Comparison of ENCODE assay signal across 8 cellular contexts in genomic region chr21:38806153-38806941, GRCh38. TPM values are rescaled to one million over a fixed set of nuclear protein-coding genes. Genes with fewer than 3 reads are reported as not detected.
DNase-seq lines count a peak whose midpoint lies in the region; ATAC-seq and TF ChIP-seq lines count a peak whose summit lies in the region.

No MANE protein-coding gene starts in this region.

- H3K4me3 ChIP-seq in BLaER1 = peak overlapping the region; percentile 96
- no peak overlapping the region for H3K4me3 ChIP-seq in KMS-11 (IDR thresholded peaks at IDR 0.05; ENCODE audit: insufficient read depth, low read depth, low read length)
- peak overlapping the region; percentile 92 for H3K4me3 ChIP-seq in neural progenitor cell

- peaks cover 30% of the 10 kb centered on the region for H3F3A ChIP-seq in neural progenitor cell (ENCODE audit: low read depth)

- H2AFZ ChIP-seq in KMS-11 (ENCODE audit: low read depth) (peak overlapping the region; percentile 98), neural progenitor cell (replicated peaks) (peak overlapping the region; percentile 80)

- peak; percentile 16 for ATAC-seq in GM19463 (IDR thresholded peaks at IDR 0.05; ENCODE audit: unreplicated experiment)
- ATAC-seq in activated CD8-positive, alpha-beta memory T cell treated with anti-CD3 and anti-CD28 coated beads, Interleukin-2, amount 10 ng/mL, durations not matched to agents 7 days and 5 days = peak; percentile 38

- peak overlapping the region; percentile 93 for H3K4me2 ChIP-seq in BLaER1
- H3K4me2 ChIP-seq in KMS-11 = peak overlapping the region; percentile 88
- peak overlapping the region; percentile 92 for H3K4me2 ChIP-seq in neural progenitor cell

- H3K27ac Mint-ChIP-seq in activated CD8-positive, alpha-beta memory T cell treated with anti-CD3 and anti-CD28 coated beads, Interleukin-2, amount 10 ng/mL, durations not matched to agents 7 days and 5 days = peak overlapping the region; percentile 80
- no peak overlapping the region for H3K27ac Mint-ChIP-seq in neural progenitor cell

- H3K4me1 ChIP-seq in BLaER1 = peaks cover 46% of the 10 kb centered on the region
- H3K4me1 ChIP-seq in KMS-11 (ENCODE audit: low read depth, poor library complexity, severe bottlenecking) = peaks cover 14% of the 10 kb centered on the region
- H3K4me1 ChIP-seq in neural progenitor cell = peaks cover 33% of the 10 kb centered on the region

- TF ChIP-seq POLR2A in erythroblast (IDR thresholded peaks at IDR 0.05; ENCODE audit: low read length) = no peak

- peak overlapping the region; percentile 89 for H3K4me3 Mint-ChIP-seq in activated CD8-positive, alpha-beta memory T cell treated with anti-CD3 and anti-CD28 coated beads, Interleukin-2, amount 10 ng/mL, durations not matched to agents 7 days and 5 days
- H3K4me3 Mint-ChIP-seq in neural progenitor cell = peak overlapping the region; percentile 91

- H3K36me3 ChIP-seq in BLaER1 (peaks cover 23% of the 10 kb centered on the region), KMS-11 (ENCODE audit: insufficient read depth) (no peaks in the 10 kb centered on the region), neural progenitor cell (no peaks in the 10 kb centered on the region)

- DNase-seq in activated CD8-positive, alpha-beta memory T cell treated with anti-CD3 and anti-CD28 coated beads, Interleukin-2, amount 10 ng/mL, durations not matched to agents 7 days and 5 days = peak; percentile 57
- peak; percentile 31 to 37 for DNase-seq in erythroblast (lab: John Stamatoyannopoulos, UW)
- peak; percentile 77 for DNase-seq in neural progenitor cell (ENCODE audit: low spot score)
- no peak for DNase-seq in A172 (ENCODE audit: low spot score)
- DNase-seq in H4 (ENCODE audit: low spot score) = no peak

- H3K9me3 Mint-ChIP-seq in activated CD8-positive, alpha-beta memory T cell treated with anti-CD3 and anti-CD28 coated beads, Interleukin-2, amount 10 ng/mL, durations not matched to agents 7 days and 5 days (ENCODE audit: low read depth) = no peaks in the 10 kb centered on the region
- no peaks in the 10 kb centered on the region for H3K9me3 Mint-ChIP-seq in neural progenitor cell

- no peak for TF ChIP-seq CTCF in KMS-11 (conservative IDR thresholded peaks at IDR 0.05; ENCODE audit: low read depth, low read length)
- TF ChIP-seq CTCF in neural progenitor cell (IDR thresholded peaks at IDR 0.05) = peak; percentile 41

- peaks cover 52% of the 10 kb centered on the region for H4K20me1 ChIP-seq in BLaER1
- no peaks in the 10 kb centered on the region for H4K20me1 ChIP-seq in KMS-11 (ENCODE audit: insufficient read depth)
- H4K20me1 ChIP-seq in neural progenitor cell (ENCODE audit: low read depth) = peaks cover 18% of the 10 kb centered on the region

- H3K27me3 ChIP-seq in BLaER1 = no peaks in the 10 kb centered on the region
- H3K27me3 ChIP-seq in KMS-11 (ENCODE audit: insufficient read depth, low read depth) = no peaks in the 10 kb centered on the region
- peaks cover 9% of the 10 kb centered on the region for H3K27me3 ChIP-seq in neural progenitor cell

- peaks cover 4% of the 10 kb centered on the region for H3K27me3 Mint-ChIP-seq in activated CD8-positive, alpha-beta memory T cell treated with anti-CD3 and anti-CD28 coated beads, Interleukin-2, amount 10 ng/mL, durations not matched to agents 7 days and 5 days
- peaks cover 6% of the 10 kb centered on the region for H3K27me3 Mint-ChIP-seq in neural progenitor cell (ENCODE audit: insufficient read depth, low read depth)

- H3K27ac ChIP-seq in BLaER1 = peak overlapping the region; percentile 96
- H3K27ac ChIP-seq in KMS-11 = 0 out of 2 replicates have a peak overlapping the region, but pooled peaks have one; percentile 42
- H3K27ac ChIP-seq in neural progenitor cell = peak overlapping the region; percentile 57

- CTCF ChIA-PET in activated CD8-positive, alpha-beta memory T cell treated with anti-CD3 and anti-CD28 coated beads, Interleukin-2, amount 10 ng/mL, durations not matched to agents 7 days and 5 days (lab: Charles Lee) = interaction anchor here (1.1 to 1.2 kb wide), 2 partner anchors 37 to 332 kb away, joined by 3 to 4 read pairs; no protein-coding TSS in a partner anchor

- H3K9ac ChIP-seq in BLaER1 = peak overlapping the region; percentile 95
- peak overlapping the region; percentile 81 for H3K9ac ChIP-seq in KMS-11
- peak overlapping the region; percentile 20 for H3K9ac ChIP-seq in neural progenitor cell

- H3K9me3 ChIP-seq in BLaER1 (no peaks in the 10 kb centered on the region), neural progenitor cell (ENCODE audit: low read depth) (no peaks in the 10 kb centered on the region)

- peaks cover 28% of the 10 kb centered on the region for H3K36me3 Mint-ChIP-seq in activated CD8-positive, alpha-beta memory T cell treated with anti-CD3 and anti-CD28 coated beads, Interleukin-2, amount 10 ng/mL, durations not matched to agents 7 days and 5 days
- peaks cover 5% of the 10 kb centered on the region for H3K36me3 Mint-ChIP-seq in neural progenitor cell

- peaks cover 36% of the 10 kb centered on the region for H3K4me1 Mint-ChIP-seq in activated CD8-positive, alpha-beta memory T cell treated with anti-CD3 and anti-CD28 coated beads, Interleukin-2, amount 10 ng/mL, durations not matched to agents 7 days and 5 days
- peaks cover 20% of the 10 kb centered on the region for H3K4me1 Mint-ChIP-seq in neural progenitor cell

- H3K79me2 ChIP-seq in KMS-11 (ENCODE audit: insufficient read depth, low read depth) (no peaks in the 10 kb centered on the region), neural progenitor cell (ENCODE audit: low read depth) (peaks cover 52% of the 10 kb centered on the region)

RNA-seq across cellular contexts. Expression of gene ETS2, which starts 0.6 kb away (rescaled TPM):
- total RNA-seq in activated CD8-positive, alpha-beta memory T cell treated with anti-CD3 and anti-CD28 coated beads, Interleukin-2, amount 10 ng/mL, durations not matched to agents 7 days and 5 days = 10 to 100 TPM; 13.0 to 33.5 TPM
- total RNA-seq in neural progenitor cell (ENCODE audit: low replicate concordance) = 18.8 and 22.4 TPM in 2 replicates
- 15.9 and 21.7 TPM in 2 replicates for total RNA-seq in A172 (2014; rRNA removed; shearing (Covaris generic))
- total RNA-seq in H4 (2014; rRNA removed; shearing (Covaris generic)) = 31.3 and 36.1 TPM in 2 replicates

Comparison
In these comparisons a context has a peak if more than half of its experiments do, and no peak if none do; other contexts are left out.
1. H3K27ac ChIP-seq: peak in every context shown above with its lines; median percentile 96 in BLaER1; 57 in neural progenitor cell; 42 in KMS-11.
2. H3K9ac ChIP-seq: peak in every context shown above with its lines; median percentile 95 in BLaER1; 81 in KMS-11; 20 in neural progenitor cell.
3. DNase-seq: peak in activated CD8-positive, alpha-beta memory T cell treated with anti-CD3 and anti-CD28 coated beads, Interleukin-2, amount 10 ng/mL, durations not matched to agents 7 days and 5 days (single experiment), erythroblast (2 of 2) and neural progenitor cell (single experiment); none in A172 (single experiment) and H4 (single experiment).
4. Peak in every context shown above with its lines, with median percentiles within 50 percentile points of each other: H3K4me2 ChIP-seq.